In the genomic region with DNA sequence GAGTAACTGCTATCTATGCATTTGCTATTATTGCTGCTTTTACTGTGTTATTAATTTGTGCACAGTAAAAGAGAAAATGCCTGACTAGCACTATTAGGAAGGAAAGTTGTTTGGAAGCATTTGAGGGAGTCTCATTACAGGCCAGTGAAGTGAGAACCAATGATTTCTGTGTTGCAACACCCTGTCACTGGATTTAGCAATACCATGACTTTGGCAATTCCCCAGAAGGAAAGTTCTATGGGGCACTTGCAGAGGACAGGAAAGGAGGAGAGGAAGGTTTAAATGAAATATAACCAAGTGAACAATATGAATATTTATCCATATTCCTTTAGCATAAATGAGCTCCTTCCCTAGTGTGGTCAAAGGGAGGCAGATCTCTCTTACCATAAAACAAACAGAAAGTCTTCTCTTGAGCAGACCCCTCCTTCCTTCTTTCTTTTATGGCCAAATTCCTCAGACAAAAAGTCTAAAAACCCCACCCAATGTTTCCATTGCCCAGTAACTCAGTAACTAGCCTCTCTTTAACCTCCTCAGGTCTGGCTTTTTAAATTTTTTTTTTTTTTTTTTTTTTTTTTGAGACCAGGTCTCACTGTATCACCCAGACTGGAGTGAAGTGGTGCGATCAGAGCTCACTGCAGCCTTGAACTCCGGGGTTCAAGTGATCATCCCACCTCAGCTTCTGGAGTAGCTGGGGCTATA, we compare ENCODE assay signal across 12 cellular contexts. TPM values are rescaled to one million over a fixed set of nuclear protein-coding genes. Genes with fewer than 3 reads are reported as not detected.
DNase-seq lines count a peak whose midpoint lies in the region; ATAC-seq and TF ChIP-seq lines count a peak whose summit lies in the region.
"Had no signal": no experiment of that assay in that cellular context is flagged by ENCODE, and none has a peak within 500 bp of the region (broad histone marks: within the 10 kb centered on the region; RNA-seq: fewer than 3 reads in every experiment).

No MANE protein-coding gene starts in this region.

- no peak for TF ChIP-seq POLR2A in ovary (IDR thresholded peaks at IDR 0.05)

- no peaks in the 10 kb centered on the region for H3K9me3 ChIP-seq in ovary

- DNase-seq in CD14-positive monocyte (ENCODE audit: low spot score): peak; percentile 52
- DNase-seq in OCI-M1 (lab: John Stamatoyannopoulos, UW): peak; percentile 60
- DNase-seq in fibroblast of pulmonary artery (ENCODE audit: low read depth): peak; percentile 90
- DNase-seq in ovary: peak in 2 of 5 donors; percentile 33 to 68
- no peak for DNase-seq in hepatic stellate cell (ENCODE audit: low spot score)
- no peak for DNase-seq in NCI-H2171 treated with DMSO at 0.1 percent for 48 hours (lab: John Stamatoyannopoulos, UW)
- DNase-seq in stimulated activated CD8-positive, alpha-beta memory T cell treated with anti-CD3 and anti-CD28 coated beads, Interleukin-4, amount 100 ng/mL, for 48 hours: no peak
- DNase-seq: activated CD4-positive, alpha-beta T cell treated with anti-CD3 and anti-CD28 coated beads, Interleukin-2, amount 50 U/mL, for 48 hours; CD4-positive, CD25-positive, alpha-beta regulatory T cell; H9; kidney had no signal

- peak overlapping the region in 1 of 2 donors; percentile 16 for H3K27ac ChIP-seq in ovary

- H3K27me3 ChIP-seq in ovary: no peaks in the 10 kb centered on the region

- H3K36me3 ChIP-seq in ovary: no peaks in the 10 kb centered on the region

- 73 to 94% (median 85%) methylated on average over 2 of the region's 2 CpGs for WGBS in ovary, 3 donors

- no peak for ATAC-seq in GM18868 (IDR thresholded peaks at IDR 0.05; ENCODE audit: unreplicated experiment)

- H3K4me3 ChIP-seq in fibroblast of pulmonary artery (replicated peaks; ENCODE audit: low read depth, low read length) (no peak overlapping the region), ovary (no peak overlapping the region)

- peaks cover 41 to 60% of the 10 kb centered on the region in 2 donors for H3K36me3 Mint-ChIP-seq in CD14-positive monocyte
- H3K36me3 Mint-ChIP-seq: CD4-positive, CD25-positive, alpha-beta regulatory T cell had no signal

- TF ChIP-seq EP300 in ovary (IDR thresholded peaks at IDR 0.05): peak; percentile 53

- peaks cover 88% of the 10 kb centered on the region for H3K4me1 Mint-ChIP-seq in CD14-positive monocyte

- peak overlapping the region; percentile 82 to 92 (median 88) for H3K27ac Mint-ChIP-seq in CD14-positive monocyte
- H3K27ac Mint-ChIP-seq: H9 had no signal

- H3K4me3 Mint-ChIP-seq in CD14-positive monocyte: peak overlapping the region in 1 of 2 donors; percentile 68
- H3K4me3 Mint-ChIP-seq: H9 had no signal

- H3K9me3 Mint-ChIP-seq in CD14-positive monocyte: peaks cover 0 to 3% (median 0%) of the 10 kb centered on the region in 7 donors
- H3K9me3 Mint-ChIP-seq: CD4-positive, CD25-positive, alpha-beta regulatory T cell; H9 had no signal

- no peaks in the 10 kb centered on the region for H3K27me3 Mint-ChIP-seq in CD14-positive monocyte (ENCODE audit: low read depth in 3 of 3)

- intact Hi-C loops in CD14-positive monocyte (cut with micrococcal nuclease) (loop anchor here (10.0 kb wide), 2 partner anchors 107 to 227 kb away; partner anchors contain the start of gene SUSD4 (in 1 of the 2)), ovary (cut with DNase I) (loop anchor here in 2 of 4 donors (5.0 to 10.0 kb wide), 3 partner anchors 225 to 545 kb away; partner anchors contain the start of gene SUSD4 (in 1 of the 2))

- H3K4me1 ChIP-seq in ovary (ENCODE audit: insufficient read depth): peaks cover 13% of the 10 kb centered on the region

- TF ChIP-seq CTCF in CD14-positive monocyte (IDR thresholded peaks at IDR 0.05) (no peak), fibroblast of pulmonary artery (IDR thresholded peaks at IDR 0.05; ENCODE audit: low read length, missing control alignments) (no peak), ovary (IDR thresholded peaks at IDR 0.05) (no peak)

RNA-seq across cellular contexts. Expression of gene TLR5, which starts 5.5 kb away (rescaled TPM):
- 10 to 100 TPM; 45.7 to 58.0 TPM for polyA plus RNA-seq in CD14-positive monocyte
- 10 to 100 TPM in 6 of 7 donors, 1 to 10 TPM in 1; 7.7 to 38.8 (median 29.3) TPM for total RNA-seq in ovary
- 10 to 100 TPM in 1 of 2 donors, 1 to 10 TPM in 1; 9.9 to 22.3 TPM for polyA plus RNA-seq in ovary
- total RNA-seq: H9 had no signal

Comparison
In these comparisons a context has a peak if more than half of its experiments do, and no peak if none do; other contexts are left out.
1. DNase-seq: peak in CD14-positive monocyte (single experiment), OCI-M1 (single experiment) and fibroblast of pulmonary artery (single experiment); none in hepatic stellate cell (single experiment), NCI-H2171 treated with DMSO at 0.1 percent for 48 hours (single experiment) and stimulated activated CD8-positive, alpha-beta memory T cell treated with anti-CD3 and anti-CD28 coated beads, Interleukin-4, amount 100 ng/mL, for 48 hours (single experiment).